In genomic region chr2:85343207-85343895, GRCh38 we compare ENCODE assay signal across 1 cellular context.
A peak's percentile ranks its signal among the peaks of the same experiment; 100 is the strongest.
TF ChIP-seq lines count a peak whose summit lies in the region.

No MANE protein-coding gene starts in this region.

TF ChIP-seq in HepG2, 621 proteins besides CTCF, POLR2A, EP300 and RAD21:
- peak; percentile 65 for TF ChIP-seq AGO2 (optimal IDR thresholded peaks at IDR 0.05; ENCODE audit: low read depth, low read length)
- TF ChIP-seq ZNF687 (CRISPR knock-in tag; IDR thresholded peaks at IDR 0.05): peak; percentile 36
- TF ChIP-seq RBFOX2 (IDR thresholded peaks at IDR 0.05; ENCODE audit: low read depth, low read length): 0 out of 2 replicates have a peak, but pooled peaks have one; percentile 27
